9 cellular contexts compared by ENCODE assay signal in the genomic region with DNA sequence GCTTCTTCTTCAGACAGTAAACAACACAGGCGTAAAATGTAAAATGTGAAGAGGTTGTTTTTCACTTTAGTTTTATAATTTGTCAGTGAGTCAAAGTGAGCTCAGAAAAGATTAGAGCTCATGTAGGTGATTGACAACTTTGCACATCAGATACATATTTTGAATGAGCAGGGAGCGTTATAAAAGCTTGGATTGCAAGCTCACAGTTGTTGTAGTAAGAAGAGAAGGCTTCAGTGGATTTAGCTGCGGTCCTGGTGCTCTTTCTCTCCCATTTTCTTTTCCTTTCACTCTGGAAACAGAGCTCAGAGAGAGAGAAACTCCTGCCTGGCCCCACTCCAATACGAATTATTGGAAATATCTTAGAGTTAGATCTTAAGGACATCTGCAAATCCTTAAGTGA.
"Had no signal": no experiment of that assay in that cellular context is flagged by ENCODE, and none has a peak within 500 bp of the region (broad histone marks: within the 10 kb centered on the region; RNA-seq: fewer than 3 reads in every experiment).

No MANE protein-coding gene starts in this region.

- H3K9me3 Mint-ChIP-seq: HFFc6, IgD-negative memory B cell had no signal

- H3K4me3 Mint-ChIP-seq: HFFc6, IgD-negative memory B cell had no signal

- H3K4me3 ChIP-seq: GM23248, HAP-1 had no signal

- H3K36me3 ChIP-seq: HAP-1 had no signal

- H3K27ac ChIP-seq: GM23248, HL-60 had no signal

- H3K27ac Mint-ChIP-seq: HFFc6, IgD-negative memory B cell had no signal

- H3K9me3 ChIP-seq: HAP-1 had no signal

- DNase-seq: GM23248, GOT3, H7, HFFc6 had no signal

- ATAC-seq: HCT116, HepG2 had no signal

- H3K4me1 ChIP-seq: HAP-1 had no signal

- H3K27me3 Mint-ChIP-seq: IgD-negative memory B cell had no signal
